Comparison of ENCODE assay signal across 1 cellular context in genomic region chr7:24718977-24719491, GRCh38.
TF ChIP-seq lines count a peak whose summit lies in the region.

No MANE protein-coding gene starts in this region.

TF ChIP-seq in WTC11, 78 proteins besides CTCF, POLR2A, EP300 and RAD21 (continued from another document):
- TF ChIP-seq, protein P1, sequence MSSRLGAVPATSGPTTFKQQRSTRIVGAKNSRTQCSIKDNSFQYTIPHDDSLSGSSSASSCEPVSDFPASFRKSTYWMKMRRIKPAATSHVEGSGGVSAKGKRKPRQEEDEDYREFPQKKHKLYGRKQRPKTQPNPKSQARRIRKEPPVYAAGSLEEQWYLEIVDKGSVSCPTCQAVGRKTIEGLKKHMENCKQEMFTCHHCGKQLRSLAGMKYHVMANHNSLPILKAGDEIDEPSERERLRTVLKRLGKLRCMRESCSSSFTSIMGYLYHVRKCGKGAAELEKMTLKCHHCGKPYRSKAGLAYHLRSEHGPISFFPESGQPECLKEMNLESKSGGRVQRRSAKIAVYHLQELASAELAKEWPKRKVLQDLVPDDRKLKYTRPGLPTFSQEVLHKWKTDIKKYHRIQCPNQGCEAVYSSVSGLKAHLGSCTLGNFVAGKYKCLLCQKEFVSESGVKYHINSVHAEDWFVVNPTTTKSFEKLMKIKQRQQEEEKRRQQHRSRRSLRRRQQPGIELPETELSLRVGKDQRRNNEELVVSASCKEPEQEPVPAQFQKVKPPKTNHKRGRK (CRISPR knock-in tag; IDR thresholded peaks at IDR 0.05; ENCODE audit: borderline replicate concordance): no peak
- TF ChIP-seq ELF4 (CRISPR knock-in tag; IDR thresholded peaks at IDR 0.05; ENCODE audit: low read depth) (no peak), HMGA2 (CRISPR knock-in tag; IDR thresholded peaks at IDR 0.05) (no peak), MLX (CRISPR knock-in tag; IDR thresholded peaks at IDR 0.05) (no peak)
